21 cellular contexts compared by ENCODE assay signal in the genomic region with DNA sequence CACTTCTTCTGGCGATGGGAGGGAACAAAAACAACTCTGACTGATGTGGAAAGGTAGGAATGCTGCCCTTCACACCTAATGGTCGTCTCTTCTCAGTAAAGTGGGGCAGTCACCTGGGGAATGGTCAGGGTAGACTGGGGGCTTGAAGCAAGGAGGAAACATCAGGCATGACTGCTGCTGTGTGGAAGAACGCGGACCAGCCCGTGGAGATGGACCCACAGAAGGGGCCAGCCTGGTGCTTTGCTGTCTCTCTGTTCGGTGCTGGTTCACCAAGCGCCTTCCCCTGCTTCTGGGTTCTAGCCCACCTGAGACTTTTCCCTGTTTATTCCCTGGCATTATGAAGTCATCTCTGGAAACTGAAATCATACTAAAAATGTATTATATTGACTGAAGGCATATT.
DNase-seq lines count a peak whose midpoint lies in the region; ATAC-seq, FAIRE-seq and TF ChIP-seq lines count a peak whose summit lies in the region.
"Had no signal": no experiment of that assay in that cellular context is flagged by ENCODE, and none has a peak within 500 bp of the region (broad histone marks: within the 10 kb centered on the region; RNA-seq: fewer than 3 reads in every experiment).

No MANE protein-coding gene starts in this region.

- DNase-seq in activated effector memory CD4-positive, alpha-beta T cell treated with anti-CD3 and anti-CD28 coated beads, Interleukin-2, amount 50 U/mL, for 16 hours, result peak; percentile 39
- DNase-seq in activated effector memory CD4-positive, alpha-beta T cell treated with Interleukin-2 at 50 U/mL for 16 hours, result no peak
- no peak for DNase-seq in GM12878 (ENCODE audit: low read depth, low spot score)
- DNase-seq in naive thymus-derived CD4-positive, alpha-beta T cell, result no peak
- DNase-seq in upper lobe of right lung, result peak; percentile 33
- DNase-seq in foreskin fibroblast, result no peak
- DNase-seq in urothelium cell line (ENCODE audit: low spot score), result no peak
- DNase-seq: activated CD4-positive, alpha-beta T cell treated with anti-CD3 and anti-CD28 coated beads, Interleukin-2, amount 50 U/mL, for 4 hours; activated T-cell treated with anti-CD3 and anti-CD28 coated beads, Interleukin-2, amount 50 U/mL, for 4 hours; esophagus squamous epithelium; H9; NCI-H69; SIG-M5; stimulated activated naive CD8-positive, alpha-beta T cell treated with anti-CD3 and anti-CD28 coated beads, Interleukin-15, Interleukin-2, amounts not matched to agents 100 U/mL and 50 U/mL, for 24 hours had no signal

- no peak for TF ChIP-seq EP300 in GM12878 (IDR thresholded peaks at IDR 0.05; ENCODE audit: borderline replicate concordance in 1 of 2, control insufficient read depth in 1 of 2, low read depth in 2 of 2, low read length in 2 of 2)

- H3K9me3 ChIP-seq in GM12878 (replicated peaks; ENCODE audit: control insufficient read depth, insufficient read depth, low read length) (no peaks in the 10 kb centered on the region), upper lobe of right lung (no peaks in the 10 kb centered on the region)
- no peaks in the 10 kb centered on the region for H3K9me3 ChIP-seq in naive thymus-derived CD4-positive, alpha-beta T cell (ENCODE audit: control insufficient read depth in 2 of 3, low read length in 3 of 3)
- H3K9me3 ChIP-seq: BLaER1 treated with 17β-estradiol and CSF1 and Interleukin-3, amounts not matched to agents 10 nM and 100 nM; esophagus squamous epithelium; right atrium auricular region had no signal

- CTCF ChIA-PET in GM12878 (lab: Yijun Ruan, JAX), result no interaction called here
- CTCF ChIA-PET in naive thymus-derived CD4-positive, alpha-beta T cell (lab: Charles Lee), result no interaction called here

- H3K27me3 ChIP-seq in GM12878 (replicated peaks in 1 of 2; ENCODE audit: control insufficient read depth in 2 of 2, insufficient read depth in 2 of 2, low read length in 1 of 2), result no peaks in the 10 kb centered on the region
- H3K27me3 ChIP-seq in naive thymus-derived CD4-positive, alpha-beta T cell (ENCODE audit: control insufficient read depth in 2 of 2, insufficient read depth in 2 of 2, low read length in 2 of 2), result no peaks in the 10 kb centered on the region
- no peaks in the 10 kb centered on the region for H3K27me3 ChIP-seq in upper lobe of right lung
- H3K27me3 ChIP-seq: BLaER1 treated with 17β-estradiol and CSF1 and Interleukin-3, amounts not matched to agents 10 nM and 100 nM; esophagus squamous epithelium; right atrium auricular region had no signal

- peaks cover 0 to 25% (median 0%) of the 10 kb centered on the region in 11 donors for H3K9me3 Mint-ChIP-seq in naive thymus-derived CD4-positive, alpha-beta T cell
- H3K9me3 Mint-ChIP-seq: activated T-cell treated with anti-CD3 and anti-CD28 coated beads, Interleukin-2, amount 50 U/mL, for 4 hours; type B pancreatic cell had no signal

- peak overlapping the region in 8 of 9 donors; percentile 1 to 54 (median 16) for H3K27ac Mint-ChIP-seq in naive thymus-derived CD4-positive, alpha-beta T cell
- H3K27ac Mint-ChIP-seq: H9, type B pancreatic cell had no signal

- H3K4me2 ChIP-seq in GM12878 (ENCODE audit: control insufficient read depth, insufficient read depth), result no peak overlapping the region
- H3K4me2 ChIP-seq: BLaER1 treated with 17β-estradiol and CSF1 and Interleukin-3, amounts not matched to agents 10 nM and 100 nM had no signal

- H2AFZ ChIP-seq in GM12878 (ENCODE audit: control insufficient read depth, low read depth, low read length), result no peak overlapping the region

- H3K27ac ChIP-seq in GM12878 (ENCODE audit: control insufficient read depth, insufficient read depth), result no peak overlapping the region
- no peak overlapping the region for H3K27ac ChIP-seq in naive thymus-derived CD4-positive, alpha-beta T cell (ENCODE audit: low read depth, low read length)
- H3K27ac ChIP-seq in upper lobe of right lung, result no peak overlapping the region
- H3K27ac ChIP-seq: esophagus squamous epithelium, right atrium auricular region, VCaP had no signal

- 92% methylated on average over 7 of the region's 7 CpGs for WGBS in GM12878 (ENCODE audit: insufficient coverage, insufficient replicate concordance, low lambda C conversion rate, missing lambda C conversion rate)

- POLR2A ChIA-PET in GM12878 (lab: Charles Lee), result no interaction called here
- POLR2A ChIA-PET in naive thymus-derived CD4-positive, alpha-beta T cell (lab: Charles Lee), result no interaction called here

- RAD21 ChIA-PET in GM12878 (lab: Charles Lee; ENCODE audit: unreplicated experiment), result no interaction called here

- H3K9ac ChIP-seq in GM12878 (ENCODE audit: control insufficient read depth, insufficient read depth, low read length), result no peak overlapping the region

- no peak; the same call in 1 of the 2 replicates for TF ChIP-seq POLR2A in GM12878 (IDR thresholded peaks at IDR 0.05; ENCODE audit: low read depth, low read length)

- SMC1A ChIA-PET in GM12878 (lab: Charles Lee; ENCODE audit: uncharacterized antibody, unreplicated experiment), result no interaction called here

- BruUV-seq in GM12878 (replicated peaks; lab: Mats Ljungman, UMichigan), result no TSS peak

- H3K4me3 ChIP-seq in GM12878 (no peak overlapping the region), upper lobe of right lung (no peak overlapping the region), foreskin fibroblast (ENCODE audit: low read depth in 1 of 2, low read length in 2 of 2) (no peak overlapping the region)
- no peak overlapping the region for H3K4me3 ChIP-seq in naive thymus-derived CD4-positive, alpha-beta T cell (ENCODE audit: low read length)
- H3K4me3 ChIP-seq: BLaER1 treated with 17β-estradiol and CSF1 and Interleukin-3, amounts not matched to agents 10 nM and 100 nM; esophagus squamous epithelium; right atrium auricular region had no signal

- intact Hi-C loops in GM12878 (cut with micrococcal nuclease; ENCODE audit: unreplicated experiment) (no loop called here), upper lobe of right lung (cut with DNase I) (no loop called here)
- intact Hi-C loops in naive thymus-derived CD4-positive, alpha-beta T cell (cut with micrococcal nuclease), result no loop called here

- in situ Hi-C loops in GM12878 (cut with MboI), result no loop called here

- no peak for TF ChIP-seq RAD21 in GM12878 (IDR thresholded peaks at IDR 0.05; ENCODE audit: insufficient read depth, low read depth, low read length)

- ATAC-seq in GM12878 (no peak), upper lobe of right lung (no peak), GM21423 (IDR thresholded peaks at IDR 0.05; ENCODE audit: unreplicated experiment) (no peak)
- ATAC-seq in naive thymus-derived CD4-positive, alpha-beta T cell, result no peak
- ATAC-seq: activated T-cell treated with anti-CD3 and anti-CD28 coated beads, Interleukin-2, amount 50 U/mL, for 4 hours; left lobe of liver; stimulated activated naive CD8-positive, alpha-beta T cell treated with anti-CD3 and anti-CD28 coated beads, Interleukin-15, Interleukin-2, amounts not matched to agents 100 U/mL and 50 U/mL, for 24 hours had no signal

- peaks cover 0 to 31% (median 18%) of the 10 kb centered on the region in 5 donors for H3K36me3 Mint-ChIP-seq in naive thymus-derived CD4-positive, alpha-beta T cell
- H3K36me3 Mint-ChIP-seq: type B pancreatic cell had no signal

- no peaks in the 10 kb centered on the region for H3K27me3 Mint-ChIP-seq in naive thymus-derived CD4-positive, alpha-beta T cell
- H3K27me3 Mint-ChIP-seq: type B pancreatic cell had no signal

- peaks cover 0 to 21% (median 13%) of the 10 kb centered on the region in 7 donors for H3K4me1 Mint-ChIP-seq in naive thymus-derived CD4-positive, alpha-beta T cell

- H3K36me3 ChIP-seq in GM12878 (ENCODE audit: control insufficient read depth in 2 of 2, insufficient read depth in 2 of 2, low read length in 1 of 2) (peaks cover 32 to 37% of the 10 kb centered on the region in 2 experiments), upper lobe of right lung (peaks cover 52% of the 10 kb centered on the region)
- H3K36me3 ChIP-seq in naive thymus-derived CD4-positive, alpha-beta T cell (ENCODE audit: control insufficient read depth in 2 of 3, insufficient read depth in 3 of 3, low read length in 3 of 3), result peaks cover 37 to 84% (median 50%) of the 10 kb centered on the region in 3 experiments

- H4K20me1 ChIP-seq in GM12878 (ENCODE audit: control insufficient read depth, insufficient read depth), result no peaks in the 10 kb centered on the region

- TF ChIP-seq CTCF in GM12878 (IDR thresholded peaks at IDR 0.05 in 2 of 3, conservative IDR thresholded peaks at IDR 0.05 in 1 of 3; ENCODE audit: control insufficient read depth in 2 of 3, extremely low read depth in 1 of 3, insufficient read depth in 1 of 3, low read depth in 3 of 3, low read length in 3 of 3) (no peak), upper lobe of right lung (IDR thresholded peaks at IDR 0.05) (no peak), foreskin fibroblast (IDR thresholded peaks at IDR 0.05; ENCODE audit: low read depth, low read length) (no peak)

- no peaks in the 10 kb centered on the region for H3K79me2 ChIP-seq in GM12878 (ENCODE audit: control insufficient read depth, insufficient read depth, low read length)

- H3K4me3 Mint-ChIP-seq in naive thymus-derived CD4-positive, alpha-beta T cell, result peak overlapping the region in 2 of 10 donors; percentile 10 to 11
- H3K4me3 Mint-ChIP-seq: activated T-cell treated with anti-CD3 and anti-CD28 coated beads, Interleukin-2, amount 50 U/mL, for 4 hours; H9; type B pancreatic cell had no signal

- H3K4me1 ChIP-seq in GM12878 (ENCODE audit: control insufficient read depth, insufficient read depth, low read length) (no peaks in the 10 kb centered on the region), upper lobe of right lung (no peaks in the 10 kb centered on the region)
- no peaks in the 10 kb centered on the region for H3K4me1 ChIP-seq in naive thymus-derived CD4-positive, alpha-beta T cell (ENCODE audit: control insufficient read depth in 2 of 2, insufficient read depth in 2 of 2, low read length in 2 of 2)
- H3K4me1 ChIP-seq: right atrium auricular region had no signal

- no peak for FAIRE-seq in GM12878 (lab: Jason Lieb, UNC)
- no peak for FAIRE-seq in urothelium cell line (lab: Jason Lieb, UNC)
- FAIRE-seq: G401.6 had no signal

Comparison
In these comparisons a context has a peak if more than half of its experiments do, and no peak if none do; other contexts are left out.
1. DNase-seq: peak in activated effector memory CD4-positive, alpha-beta T cell treated with anti-CD3 and anti-CD28 coated beads, Interleukin-2, amount 50 U/mL, for 16 hours (single experiment) and upper lobe of right lung (single experiment); none in activated effector memory CD4-positive, alpha-beta T cell treated with Interleukin-2 at 50 U/mL for 16 hours (single experiment), GM12878 (single experiment), naive thymus-derived CD4-positive, alpha-beta T cell (0 of 9), foreskin fibroblast (0 of 2) and urothelium cell line (single experiment).